In the genomic region with DNA sequence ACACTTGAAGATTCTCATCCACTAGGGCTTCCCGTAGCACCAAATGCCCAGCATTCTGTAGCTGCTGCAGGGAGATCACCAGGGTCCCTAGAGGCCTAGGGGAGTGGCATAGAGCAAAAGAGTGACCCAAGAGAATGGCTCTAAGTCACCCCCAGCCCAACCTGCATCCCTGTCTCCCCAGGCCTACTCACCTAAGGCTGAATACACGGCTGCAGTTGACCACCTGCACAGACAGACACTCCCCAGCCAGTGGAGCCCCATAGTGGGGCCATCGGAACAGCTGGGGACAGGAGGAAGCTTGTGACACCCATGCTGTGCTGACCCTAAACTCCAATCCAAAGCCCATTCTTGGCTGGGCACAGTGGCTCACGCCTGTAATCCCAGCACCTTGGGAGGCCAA, we compare ENCODE assay signal across 27 cellular contexts. TPM values are rescaled to one million over a fixed set of nuclear protein-coding genes. Genes with fewer than 3 reads are reported as not detected.
A peak's percentile ranks its signal among the peaks of the same experiment; 100 is the strongest.
DNase-seq lines count a peak whose midpoint lies in the region; ATAC-seq and TF ChIP-seq lines count a peak whose summit lies in the region.
"Had no signal": no experiment of that assay in that cellular context is flagged by ENCODE, and none has a peak within 500 bp of the region (broad histone marks: within the 10 kb centered on the region; RNA-seq: fewer than 3 reads in every experiment).

No MANE protein-coding gene starts in this region.

- no peak overlapping the region for H2BK15ac ChIP-seq in IMR-90 (ENCODE audit: low read depth, low read length)

- H3K56ac ChIP-seq in IMR-90 (ENCODE audit: extremely low read depth, insufficient read depth, low read length) = no peak overlapping the region

- no peak overlapping the region for H3K4me2 ChIP-seq in IMR-90 (ENCODE audit: low read depth, low read length)
- peak overlapping the region; percentile 68 for H3K4me2 ChIP-seq in OCI-LY7 (ENCODE audit: low read length)
- H3K4me2 ChIP-seq: SK-N-SH had no signal

- no peaks in the 10 kb centered on the region for H3K9me2 ChIP-seq in OCI-LY7 (ENCODE audit: insufficient read depth, low read length)
- H3K9me2 ChIP-seq: SK-N-SH had no signal

- H3K4me1 ChIP-seq in IMR-90 (ENCODE audit: control insufficient read depth, insufficient read depth, low read length) (peaks cover 2% of the 10 kb centered on the region), OCI-LY7 (ENCODE audit: insufficient read depth, low read length, poor library complexity, severe bottlenecking) (peaks cover 77% of the 10 kb centered on the region), upper lobe of right lung (peaks cover 7% of the 10 kb centered on the region)

- H3K14ac ChIP-seq in IMR-90 (replicated peaks; ENCODE audit: low read depth, low read length) = no peak overlapping the region

- intact Hi-C loops in IMR-90 (cut with micrococcal nuclease) (no loop called here), OCI-LY7 (cut with micrococcal nuclease; ENCODE audit: unreplicated experiment) (no loop called here), upper lobe of right lung (cut with DNase I) (no loop called here)

- no peak overlapping the region for H2BK120ac ChIP-seq in IMR-90 (ENCODE audit: low read depth, low read length)

- H3K79me1 ChIP-seq in IMR-90 (ENCODE audit: low read depth in 1 of 2, low read length in 2 of 2) = no peaks in the 10 kb centered on the region

- H3K27me3 ChIP-seq in IMR-90 (ENCODE audit: control insufficient read depth, insufficient read depth, low read length) (peaks cover 16% of the 10 kb centered on the region), upper lobe of right lung (peaks cover 2% of the 10 kb centered on the region)
- H3K27me3 ChIP-seq: Peyer's patch had no signal

- no peak for TF ChIP-seq CTCF in IMR-90 (conservative IDR thresholded peaks at IDR 0.05; ENCODE audit: low read depth, low read length)
- no peak for TF ChIP-seq CTCF in OCI-LY7 (conservative IDR thresholded peaks at IDR 0.05; ENCODE audit: low read length)
- TF ChIP-seq CTCF in upper lobe of right lung (IDR thresholded peaks at IDR 0.05) = no peak

- H2BK5ac ChIP-seq in IMR-90 (ENCODE audit: low read depth, low read length, poor library complexity, severe bottlenecking) = no peak overlapping the region

- no peak overlapping the region for H2AK9ac ChIP-seq in IMR-90 (replicated peaks; ENCODE audit: low read depth, low read length, poor library complexity)

- no peak for TF ChIP-seq RAD21 in IMR-90 (IDR thresholded peaks at IDR 0.05; ENCODE audit: low read length)

- H3K79me2 ChIP-seq in OCI-LY7 (ENCODE audit: insufficient read depth, low read depth, low read length) = no peaks in the 10 kb centered on the region

- BruUV-seq in IMR-90 (replicated peaks; lab: Mats Ljungman, UMichigan) = no TSS peak
- BruUV-seq in OCI-LY7 (replicated peaks; lab: Mats Ljungman, UMichigan) = no TSS peak

- no peak for TF ChIP-seq POLR2A in IMR-90 (IDR thresholded peaks at IDR 0.05; ENCODE audit: low read depth, low read length)

- H2AFZ ChIP-seq in IMR-90 (replicated peaks; ENCODE audit: low read length, poor library complexity) (peak overlapping the region; percentile 32), OCI-LY7 (ENCODE audit: low read length) (no peak overlapping the region)

- H3K4me3 ChIP-seq in IMR-90 (ENCODE audit: insufficient read depth, low read depth, low read length) (no peak overlapping the region), OCI-LY7 (ENCODE audit: low read depth, low read length, poor library complexity, severe bottlenecking) (no peak overlapping the region), upper lobe of right lung (no peak overlapping the region)
- H3K4me3 ChIP-seq: GM12878, Peyer's patch had no signal

- H3K36me3 ChIP-seq in IMR-90 (ENCODE audit: control insufficient read depth, insufficient read depth, low read length) (no peaks in the 10 kb centered on the region), OCI-LY7 (ENCODE audit: insufficient read depth, low read length) (no peaks in the 10 kb centered on the region), upper lobe of right lung (no peaks in the 10 kb centered on the region)
- H3K36me3 ChIP-seq: Peyer's patch had no signal

- no peak overlapping the region for H2AK5ac ChIP-seq in IMR-90 (ENCODE audit: low read depth, low read length)

- H3K4ac ChIP-seq in IMR-90 (ENCODE audit: low read depth, low read length) = no peak overlapping the region

- H3K9me3 ChIP-seq in IMR-90 (ENCODE audit: control insufficient read depth, insufficient read depth, low read length) (no peaks in the 10 kb centered on the region), OCI-LY7 (ENCODE audit: low read length) (no peaks in the 10 kb centered on the region), upper lobe of right lung (no peaks in the 10 kb centered on the region)
- H3K9me3 ChIP-seq: Peyer's patch, SK-N-SH had no signal

- no peaks in the 10 kb centered on the region for H3K9me1 ChIP-seq in IMR-90 (ENCODE audit: insufficient read depth, low read length)

- CTCF ChIA-PET in IMR-90 (lab: Yijun Ruan, JAX) (no interaction called here), OCI-LY7 (lab: Charles Lee; ENCODE audit: unreplicated experiment) (no interaction called here)

- in situ Hi-C loops in IMR-90 (cut with MboI; ENCODE audit: low sequenced_read_pairs) = no loop called here

- no peak overlapping the region for H4K91ac ChIP-seq in IMR-90 (ENCODE audit: insufficient read depth, low read depth, low read length)

- H3K27ac ChIP-seq in IMR-90 (ENCODE audit: insufficient read depth, low read length) = no peak overlapping the region
- peak overlapping the region; percentile 58 for H3K27ac ChIP-seq in OCI-LY7 (ENCODE audit: low read depth, low read length, poor library complexity, severe bottlenecking)
- H3K27ac ChIP-seq in upper lobe of right lung = no peak overlapping the region
- H3K27ac ChIP-seq: HL-60 had no signal

- H4K8ac ChIP-seq in IMR-90 (ENCODE audit: low read depth in 2 of 2, low read length in 2 of 2) = no peak overlapping the region

- H3K23ac ChIP-seq in IMR-90 (ENCODE audit: low read depth, low read length) = no peak overlapping the region

- no peak overlapping the region for H3K18ac ChIP-seq in IMR-90 (ENCODE audit: low read depth, low read length)

- dilution Hi-C loops in IMR-90 (cut with HindIII; ENCODE audit: low sequenced_read_pairs, unreplicated experiment) = no loop called here

- WGBS in IMR-90 (ENCODE audit: extremely low coverage in 2 of 2, insufficient read length in 1 of 2), 2 experiments = no CpG with 5 or more reads among the region's 4 CpGs

- POLR2A ChIA-PET in IMR-90 (lab: Charles Lee; ENCODE audit: unreplicated experiment) = no interaction called here
- POLR2A ChIA-PET in OCI-LY7 (lab: Charles Lee) = interaction anchor here (2.2 kb wide), 1 partner anchor 13 kb away, joined by 20 read pairs; no protein-coding TSS in a partner anchor

- no peak for DNase-seq in IMR-90
- DNase-seq in OCI-LY7 (ENCODE audit: low spot score) = no peak
- DNase-seq in mesenteric fat pad (ENCODE audit: low spot score) = peak; percentile 62
- peak; percentile 34 for DNase-seq in upper lobe of right lung
- no peak for DNase-seq in NCI-H146 treated with DMSO at 0.1 percent for 48 hours (lab: John Stamatoyannopoulos, UW; ENCODE audit: unreplicated experiment)
- DNase-seq: C1 segment of cervical spinal cord; CD4-positive, alpha-beta memory T cell; COR-L47; DMS79; EL; GDM1; Kasumi-1; NCI-H1092 treated with DMSO at 0.1 percent for 48 hours; NCI-H1436 treated with DMSO at 0.1 percent for 48 hours; NCI-H1930; NCI-H2107; NCI-H446; NCI-H524 treated with DMSO at 0.1 percent for 48 hours; NCI-H774; NK-92 treated with Interleukin-12 subunit alpha and Interleukin-12 subunit beta, amount 100 ng/mL, for 24 hours; SK-N-SH; SW 1271 had no signal

- no peak overlapping the region for H4K5ac ChIP-seq in IMR-90 (ENCODE audit: low read depth, low read length)

- no peak for ATAC-seq in IMR-90 (ENCODE audit: low read depth)
- ATAC-seq in upper lobe of right lung = no peak
- ATAC-seq in GM18870 (IDR thresholded peaks at IDR 0.05; ENCODE audit: unreplicated experiment) = no peak
- no peak for ATAC-seq in HG03378 (IDR thresholded peaks at IDR 0.05; ENCODE audit: unreplicated experiment)
- ATAC-seq: GM12878 had no signal

- no peak overlapping the region for H3K9ac ChIP-seq in IMR-90 (ENCODE audit: low read depth, low read length)
- H3K9ac ChIP-seq: SK-N-SH had no signal

- H4K20me1 ChIP-seq in IMR-90 (ENCODE audit: insufficient read depth, low read length) (no peaks in the 10 kb centered on the region), OCI-LY7 (ENCODE audit: insufficient read depth, low read length) (no peaks in the 10 kb centered on the region)

- no peak overlapping the region for H2BK20ac ChIP-seq in IMR-90 (ENCODE audit: low read depth, low read length)

TF ChIP-seq in IMR-90, 13 proteins besides CTCF, POLR2A, EP300 and RAD21 (continues in another document):
- TF ChIP-seq MAFK (IDR thresholded peaks at IDR 0.05; ENCODE audit: low read depth, low read length) = no peak
- no peak for TF ChIP-seq MXI1 (IDR thresholded peaks at IDR 0.05; ENCODE audit: borderline replicate concordance, low read depth, low read length)
- no peak for TF ChIP-seq RFX5 (IDR thresholded peaks at IDR 0.05; ENCODE audit: low read depth, low read length)
- TF ChIP-seq MAZ (IDR thresholded peaks at IDR 0.05; ENCODE audit: borderline replicate concordance, low read depth, low read length) = no peak
- no peak for TF ChIP-seq FOS (IDR thresholded peaks at IDR 0.05; ENCODE audit: low read depth, low read length)
- no peak for TF ChIP-seq NFE2L2 (IDR thresholded peaks at IDR 0.05; ENCODE audit: low read depth, low read length)

RNA-seq across cellular contexts. Expression of a gene that starts 9.5 kb away (rescaled TPM):
- total RNA-seq in IMR-90 (2012; rRNA removed) (1.8 and 1.9 TPM in 2 replicates), OCI-LY7 (2022) (58.2 and 64.2 TPM in 2 replicates), mesenteric fat pad (2.2 TPM), upper lobe of right lung (2.9 TPM)
- 5.5 and 5.8 TPM in 2 replicates for polyA plus RNA-seq in IMR-90 (2012; rRNA removed)
- polyA plus RNA-seq in IMR-90 (2012; cell fraction: cytosol; rRNA removed) = 4.8 and 7.3 TPM in 2 replicates
- polyA plus RNA-seq in IMR-90 (2012; cell fraction: nucleus; rRNA removed; ENCODE audit: low replicate concordance) = 17.5 and 19.5 TPM in 2 replicates
- 12.1 and 24.7 TPM in 2 replicates for total RNA-seq in OCI-LY7 (2014; rRNA removed; shearing (Covaris generic))

RNA-seq across cellular contexts. Expression of a gene that starts 58.6 kb away (rescaled TPM):
- total RNA-seq in IMR-90 (2012; rRNA removed) = 141 and 163 TPM in 2 replicates
- 165 and 189 TPM in 2 replicates for polyA plus RNA-seq in IMR-90 (2012; rRNA removed)
- polyA plus RNA-seq in IMR-90 (2012; cell fraction: cytosol; rRNA removed) = 158 and 268 TPM in 2 replicates
- polyA plus RNA-seq in IMR-90 (2012; cell fraction: nucleus; rRNA removed; ENCODE audit: low replicate concordance) = 564 and 652 TPM in 2 replicates
- 83.3 and 83.7 TPM in 2 replicates for total RNA-seq in OCI-LY7 (2014; rRNA removed; shearing (Covaris generic))
- total RNA-seq in OCI-LY7 (2022) = 193 and 202 TPM in 2 replicates
- total RNA-seq in mesenteric fat pad = 126 TPM
- 179 TPM for total RNA-seq in upper lobe of right lung

RNA-seq across cellular contexts. Expression of a gene that starts 58.6 kb away (rescaled TPM):
- 65.8 and 69.4 TPM in 2 replicates for total RNA-seq in IMR-90 (2012; rRNA removed)
- polyA plus RNA-seq in IMR-90 (2012; rRNA removed) = 44.7 and 51.2 TPM in 2 replicates
- polyA plus RNA-seq in IMR-90 (2012; cell fraction: cytosol; rRNA removed) = 10.9 and 21.0 TPM in 2 replicates
- 47.0 and 117 TPM in 2 replicates for polyA plus RNA-seq in IMR-90 (2012; cell fraction: nucleus; rRNA removed; ENCODE audit: low replicate concordance)
- 63.8 and 66.3 TPM in 2 replicates for total RNA-seq in OCI-LY7 (2014; rRNA removed; shearing (Covaris generic))
- 152 and 160 TPM in 2 replicates for total RNA-seq in OCI-LY7 (2022)
- total RNA-seq in mesenteric fat pad = 73.4 TPM
- 72.5 TPM for total RNA-seq in upper lobe of right lung

Comparison
In these comparisons a context has a peak if more than half of its experiments do, and no peak if none do; other contexts are left out.
1. DNase-seq: peak in mesenteric fat pad (single experiment) and upper lobe of right lung (single experiment); none in IMR-90 (single experiment), OCI-LY7 (single experiment) and NCI-H146 treated with DMSO at 0.1 percent for 48 hours (single experiment).